ENCODE assay signal across 1 cellular context in the genomic region with DNA sequence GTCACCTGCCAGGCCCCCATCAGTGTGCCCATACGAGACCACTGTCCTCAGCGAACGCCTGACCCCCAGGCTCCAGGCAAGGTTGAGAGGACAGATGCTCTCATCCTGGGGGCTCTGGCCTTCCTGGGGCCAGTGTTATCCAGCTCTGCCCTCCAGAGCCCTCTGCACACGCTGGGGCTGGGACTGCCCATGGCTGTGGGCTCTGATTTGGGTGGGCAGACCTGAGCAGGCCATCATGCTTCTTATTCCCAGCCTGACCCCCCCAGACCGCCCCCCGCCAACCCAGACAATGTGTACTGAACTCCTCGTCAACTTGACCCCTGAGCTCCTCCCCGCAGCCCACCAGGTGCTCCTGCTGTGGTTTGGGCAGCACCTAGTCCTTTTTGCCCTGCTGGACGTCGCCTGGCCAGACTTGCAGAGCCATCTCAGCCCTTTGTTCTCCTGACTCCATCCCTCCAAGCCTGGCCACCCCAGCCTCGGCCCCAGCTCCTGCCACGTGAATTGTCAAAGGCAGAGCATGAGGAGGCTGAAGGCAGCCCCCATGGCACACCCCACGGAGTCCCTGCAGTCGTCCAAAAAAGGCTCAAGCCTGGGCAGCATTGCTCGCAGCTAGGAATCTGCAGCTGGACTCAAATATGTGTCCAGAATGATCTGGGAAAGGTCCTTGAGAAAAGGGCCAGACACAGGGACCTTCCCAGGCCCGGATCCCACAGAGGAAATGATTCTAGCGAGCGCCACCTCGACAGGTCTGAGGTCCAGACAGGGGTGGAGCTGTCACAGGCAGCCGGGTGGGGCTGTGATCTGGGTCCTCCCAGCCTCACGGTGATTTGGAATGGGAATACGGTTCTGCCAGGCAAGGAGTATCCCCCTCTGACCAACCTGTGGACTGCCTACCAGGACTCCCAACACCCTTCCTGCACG.
TF ChIP-seq lines count a peak whose summit lies in the region.

No MANE protein-coding gene starts in this region.

TF ChIP-seq in SK-N-SH, 30 proteins besides CTCF, POLR2A, EP300 and RAD21 (continued from another document):
- TF ChIP-seq, protein P1, sequence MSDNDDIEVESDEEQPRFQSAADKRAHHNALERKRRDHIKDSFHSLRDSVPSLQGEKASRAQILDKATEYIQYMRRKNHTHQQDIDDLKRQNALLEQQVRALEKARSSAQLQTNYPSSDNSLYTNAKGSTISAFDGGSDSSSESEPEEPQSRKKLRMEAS (IDR thresholded peaks at IDR 0.05; ENCODE audit: low read depth), result no peak
- TF ChIP-seq POLR2AphosphoS5 (IDR thresholded peaks at IDR 0.05; ENCODE audit: low read depth, low read length), result no peak
- no peak for TF ChIP-seq SIN3A (IDR thresholded peaks at IDR 0.05; ENCODE audit: borderline replicate concordance, low read depth, low read length)
